ENCODE assay signal across 19 cellular contexts in genomic region chr3:9497821-9498565, GRCh38. TPM values are rescaled to one million over a fixed set of nuclear protein-coding genes. Genes with fewer than 3 reads are reported as not detected.
A peak's percentile ranks its signal among the peaks of the same experiment; 100 is the strongest.
DNase-seq lines count a peak whose midpoint lies in the region; ATAC-seq and TF ChIP-seq lines count a peak whose summit lies in the region.
"Had no signal": no experiment of that assay in that cellular context is flagged by ENCODE, and none has a peak within 500 bp of the region (broad histone marks: within the 10 kb centered on the region; RNA-seq: fewer than 3 reads in every experiment).

No MANE protein-coding gene starts in this region.

- no peaks in the 10 kb centered on the region for H3K36me3 Mint-ChIP-seq in T-helper 17 cell (ENCODE audit: low read depth)
- H3K36me3 Mint-ChIP-seq in activated T-cell treated with anti-CD3 and anti-CD28 coated beads, Interleukin-2, amount 50 U/mL, for 24 hours (ENCODE audit: low read depth): no peaks in the 10 kb centered on the region

- no peaks in the 10 kb centered on the region for H3K9me3 ChIP-seq in T-helper 17 cell (ENCODE audit: control insufficient read depth, low read length, poor library complexity, severe bottlenecking)
- H3K9me3 ChIP-seq: heart left ventricle, sigmoid colon had no signal

- H3K9me3 Mint-ChIP-seq in activated T-cell treated with anti-CD3 and anti-CD28 coated beads, Interleukin-2, amount 50 U/mL, for 24 hours: no peaks in the 10 kb centered on the region
- H3K9me3 Mint-ChIP-seq: T-helper 1 cell treated with Interleukin-12 subunit alpha and Interleukin-12 subunit beta and Interleukin-4 antibody, amounts not matched to agents 30 μg/mL and 1 μg/mL, for 36 hours had no signal

- H3K4me3 Mint-ChIP-seq in T-helper 17 cell: no peak overlapping the region
- H3K4me3 Mint-ChIP-seq in activated T-cell treated with anti-CD3 and anti-CD28 coated beads, Interleukin-2, amount 50 U/mL, for 24 hours: no peak overlapping the region
- H3K4me3 Mint-ChIP-seq: T-helper 1 cell treated with Interleukin-12 subunit alpha and Interleukin-12 subunit beta and Interleukin-4 antibody, amounts not matched to agents 30 μg/mL and 1 μg/mL, for 36 hours had no signal

- ATAC-seq in T-helper 17 cell (no peak), HG02678 (IDR thresholded peaks at IDR 0.05; ENCODE audit: unreplicated experiment) (no peak), GM18868 (IDR thresholded peaks at IDR 0.05; ENCODE audit: unreplicated experiment) (no peak)
- ATAC-seq: heart left ventricle had no signal

- DNase-seq in AG10803 (ENCODE audit: low read depth): peak; percentile 21
- DNase-seq in HT-29 (ENCODE audit: low spot score): peak; percentile 19
- peak; percentile 40 for DNase-seq in amniotic epithelial cell (ENCODE audit: low read depth)
- DNase-seq in kidney glomerular epithelial cell (lab: John Stamatoyannopoulos, UW): peak; percentile 32
- DNase-seq in T-helper 17 cell: no peak
- no peak for DNase-seq in activated T-cell treated with anti-CD3 and anti-CD28 coated beads, Interleukin-2, amount 50 U/mL, for 24 hours
- DNase-seq: cortex of kidney; heart left ventricle; NCI-H1092; NCI-H2107; NCI-H82; sigmoid colon; stimulated activated CD4-positive, alpha-beta T cell treated with anti-CD3 and anti-CD28 coated beads, Interleukin-4, amount 100 ng/mL, for 24 hours; stimulated activated CD8-positive, alpha-beta memory T cell treated with anti-CD3 and anti-CD28 coated beads, Interleukin-4, amount 100 ng/mL, for 48 hours had no signal

- peaks cover 32% of the 10 kb centered on the region for H3K27me3 Mint-ChIP-seq in T-helper 17 cell
- peaks cover 37% of the 10 kb centered on the region for H3K27me3 Mint-ChIP-seq in activated T-cell treated with anti-CD3 and anti-CD28 coated beads, Interleukin-2, amount 50 U/mL, for 24 hours

- TF ChIP-seq CTCF in AG10803 (conservative IDR thresholded peaks at IDR 0.05; ENCODE audit: low read length): no peak

- H3K4me3 ChIP-seq in AG10803 (ENCODE audit: low read length): no peak overlapping the region
- H3K4me3 ChIP-seq: heart left ventricle, sigmoid colon had no signal

- H3K27ac Mint-ChIP-seq in T-helper 17 cell: no peak overlapping the region
- no peak overlapping the region for H3K27ac Mint-ChIP-seq in activated T-cell treated with anti-CD3 and anti-CD28 coated beads, Interleukin-2, amount 50 U/mL, for 24 hours
- H3K27ac Mint-ChIP-seq: T-helper 1 cell treated with Interleukin-12 subunit alpha and Interleukin-12 subunit beta and Interleukin-4 antibody, amounts not matched to agents 30 μg/mL and 1 μg/mL, for 36 hours had no signal

- H3K4me1 Mint-ChIP-seq in T-helper 17 cell: peaks cover 5% of the 10 kb centered on the region
- H3K4me1 Mint-ChIP-seq in activated T-cell treated with anti-CD3 and anti-CD28 coated beads, Interleukin-2, amount 50 U/mL, for 24 hours (ENCODE audit: low read depth): peaks cover 7% of the 10 kb centered on the region

RNA-seq across cellular contexts. Expression of gene LHFPL4, which starts 55.6 kb away (rescaled TPM):
- total RNA-seq in HT-29 (2014; rRNA removed; shearing (Covaris generic)): not detected in 2 replicates
- not detected for total RNA-seq in T-helper 17 cell
- total RNA-seq: G401, mononuclear cell had no signal

Comparison
In these comparisons a context has a peak if more than half of its experiments do, and no peak if none do; other contexts are left out.
1. DNase-seq: peak in AG10803 (single experiment), HT-29 (single experiment), amniotic epithelial cell (single experiment) and kidney glomerular epithelial cell (single experiment); none in T-helper 17 cell (0 of 3) and activated T-cell treated with anti-CD3 and anti-CD28 coated beads, Interleukin-2, amount 50 U/mL, for 24 hours (single experiment).